Comparison of ENCODE assay signal across 8 cellular contexts in the genomic region with DNA sequence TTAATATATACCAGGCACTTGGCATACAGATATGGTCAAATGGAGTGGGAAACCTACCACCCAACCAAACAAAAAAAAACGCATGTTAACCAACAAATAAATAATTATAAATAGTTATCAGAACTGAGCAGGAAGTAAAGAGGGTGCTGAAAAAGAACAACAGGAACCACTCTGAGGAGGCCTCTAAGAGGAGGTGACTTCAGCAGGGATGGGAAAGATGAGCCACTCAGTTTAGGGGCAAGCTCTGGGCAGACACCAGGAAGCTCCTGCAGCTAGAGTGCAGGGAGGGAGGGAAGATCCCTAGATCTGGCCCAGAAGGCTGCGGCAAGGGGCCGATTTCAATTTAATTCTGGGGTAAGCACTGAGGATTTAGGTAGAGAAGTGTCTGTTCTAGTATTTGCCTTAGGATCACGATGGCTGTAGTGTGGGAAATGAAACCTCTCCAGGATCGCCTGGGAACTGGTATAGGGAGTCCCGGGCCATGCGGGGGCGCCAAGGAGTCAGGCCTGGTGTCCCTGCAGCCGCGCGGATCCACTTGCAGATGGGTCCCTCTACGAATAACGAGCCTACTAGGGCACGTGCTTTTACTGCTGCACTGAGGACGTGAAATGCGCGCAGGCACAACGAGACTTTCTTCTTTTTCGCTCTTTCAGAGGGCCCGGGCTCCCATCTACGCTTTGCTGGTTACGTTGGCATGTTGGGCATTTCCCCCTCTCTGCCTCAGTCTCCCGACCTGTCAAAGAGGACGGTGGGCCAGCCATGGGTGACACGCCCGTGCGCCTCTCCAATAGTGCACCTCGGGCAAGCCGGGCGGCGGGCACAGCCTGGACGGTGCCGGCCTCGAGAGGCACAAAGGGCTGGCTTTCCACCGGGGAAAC. TPM values are rescaled to one million over a fixed set of nuclear protein-coding genes. Genes with fewer than 3 reads are reported as not detected.
DNase-seq lines count a peak whose midpoint lies in the region; ATAC-seq and TF ChIP-seq lines count a peak whose summit lies in the region.

No MANE protein-coding gene starts in this region.

- H3K4me3 ChIP-seq in HL-60 (replicated peaks; ENCODE audit: insufficient read depth, low read length) (peak overlapping the region; percentile 52), NT2/D1 (ENCODE audit: insufficient read length, low read depth) (peak overlapping the region; percentile 78), mesendoderm (ENCODE audit: low read length) (peak overlapping the region; percentile 3)

- H3K9me3 ChIP-seq in NT2/D1 (ENCODE audit: insufficient read depth, low read length): peaks cover 25% of the 10 kb centered on the region; the same call in 1 of the 2 replicates

- H4K8ac ChIP-seq in mesendoderm (ENCODE audit: low read depth, low read length): no peak overlapping the region

- no peak overlapping the region for H2BK15ac ChIP-seq in mesendoderm (replicated peaks; ENCODE audit: low read depth)

- peaks cover 20% of the 10 kb centered on the region for H3K4me1 ChIP-seq in NT2/D1 (ENCODE audit: insufficient read depth, insufficient read length)
- peaks cover 11% of the 10 kb centered on the region for H3K4me1 ChIP-seq in mesendoderm (ENCODE audit: control insufficient read depth, low read depth, low read length)

- peak overlapping the region; percentile 77 for H3K27ac ChIP-seq in HL-60 (replicated peaks)
- no peak overlapping the region for H3K27ac ChIP-seq in mesendoderm (ENCODE audit: low read depth, low read length)

- DNase-seq in D341Med (ENCODE audit: low spot score) (peak; percentile 90), HL-60 (ENCODE audit: low read depth in 1 of 2, low spot score in 1 of 2) (peak; percentile 81 to 95), NT2/D1 (ENCODE audit: low read depth, low spot score) (peak; percentile 91), endothelial cell (ENCODE audit: low spot score) (peak; percentile 90), mesendoderm (peak; percentile 97)
- DNase-seq in activated CD8-positive, alpha-beta memory T cell treated with anti-CD3 and anti-CD28 coated beads, Interleukin-2, amount 50 U/mL, for 4 hours: peak; percentile 73
- peak; percentile 45 for DNase-seq in stimulated activated CD8-positive, alpha-beta memory T cell treated with anti-CD3 and anti-CD28 coated beads, Interleukin-12 subunit alpha, Interleukin-12 subunit beta, amount 100 ng/mL, for 4 hours (ENCODE audit: low read depth)

- peak overlapping the region; percentile 73 for H2BK5ac ChIP-seq in mesendoderm (ENCODE audit: low read length)

- H3K4me3 Mint-ChIP-seq in endothelial cell (ENCODE audit: unreplicated experiment): peak overlapping the region; percentile 84

- no peaks in the 10 kb centered on the region for H3K27me3 ChIP-seq in HL-60 (ENCODE audit: insufficient read depth, poor library complexity, severe bottlenecking)
- no peaks in the 10 kb centered on the region for H3K27me3 ChIP-seq in NT2/D1 (ENCODE audit: insufficient read depth, insufficient read length)
- no peaks in the 10 kb centered on the region for H3K27me3 ChIP-seq in mesendoderm (ENCODE audit: insufficient read depth, low read length, poor library complexity)

- H3K9ac ChIP-seq in NT2/D1 (ENCODE audit: insufficient read length, low read depth): peak overlapping the region; percentile 94
- peak overlapping the region; percentile 67 for H3K9ac ChIP-seq in mesendoderm (ENCODE audit: low read length)

- TF ChIP-seq CTCF in HL-60 (IDR thresholded peaks at IDR 0.05; ENCODE audit: insufficient read depth, low read length): peak; percentile 67
- peak; percentile 38 for TF ChIP-seq CTCF in endothelial cell (IDR thresholded peaks at IDR 0.05; ENCODE audit: unreplicated experiment)

- H3K23ac ChIP-seq in mesendoderm (ENCODE audit: low read length): no peak overlapping the region

- H3K27ac Mint-ChIP-seq in endothelial cell (ENCODE audit: unreplicated experiment): peak overlapping the region; percentile 31

- H3K36me3 ChIP-seq in NT2/D1 (ENCODE audit: insufficient read depth, insufficient read length, low read length): peaks cover 28% of the 10 kb centered on the region
- no peaks in the 10 kb centered on the region for H3K36me3 ChIP-seq in mesendoderm (ENCODE audit: control insufficient read depth, insufficient read depth, low read length)

- H3K4me1 Mint-ChIP-seq in endothelial cell (ENCODE audit: unreplicated experiment): peaks cover 41% of the 10 kb centered on the region

- no peak overlapping the region for H4K5ac ChIP-seq in mesendoderm (ENCODE audit: low read length)

- H3K79me1 ChIP-seq in mesendoderm (ENCODE audit: low read length): peaks cover 13% of the 10 kb centered on the region

- H3K9me3 Mint-ChIP-seq in endothelial cell (ENCODE audit: unreplicated experiment): peaks cover 4% of the 10 kb centered on the region

- H2AK5ac ChIP-seq in mesendoderm (ENCODE audit: low read length): no peak overlapping the region

- peak overlapping the region; percentile 89 for H3K4me2 ChIP-seq in mesendoderm (ENCODE audit: low read length)

- WGBS in mesendoderm (ENCODE audit: extremely low coverage, insufficient coverage, low lambda C conversion rate): no CpG with 5 or more reads among the region's 35 CpGs

- no peak overlapping the region for H2BK120ac ChIP-seq in mesendoderm (ENCODE audit: low read depth, low read length)

- peaks cover 16% of the 10 kb centered on the region for H3K27me3 Mint-ChIP-seq in endothelial cell (ENCODE audit: unreplicated experiment)

- H3K4ac ChIP-seq in mesendoderm (ENCODE audit: low read depth, low read length): peak overlapping the region; percentile 44

- no peak for ATAC-seq in GM21737 (IDR thresholded peaks at IDR 0.05; ENCODE audit: unreplicated experiment)

- H3K79me2 ChIP-seq in mesendoderm (ENCODE audit: control insufficient read depth, insufficient read depth, low read length): peaks cover 19% of the 10 kb centered on the region

- peaks cover 21% of the 10 kb centered on the region for H3K36me3 Mint-ChIP-seq in endothelial cell (ENCODE audit: low read depth, unreplicated experiment)

- peak overlapping the region; percentile 97 for H3K56ac ChIP-seq in mesendoderm (ENCODE audit: low read length)

- H3K18ac ChIP-seq in mesendoderm (ENCODE audit: low read length): no peak overlapping the region

RNA-seq across cellular contexts. Expression of a gene that starts 1.5 kb away (rescaled TPM):
- 56.1 TPM for total RNA-seq in endothelial cell (ENCODE audit: unreplicated experiment)
- polyA plus RNA-seq in mesendoderm (2013, experiment 1 of 2): 11.1 TPM
- 11.8 TPM for polyA plus RNA-seq in mesendoderm (2013, experiment 2 of 2)

Comparison
In these comparisons a context has a peak if more than half of its experiments do, and no peak if none do; other contexts are left out.
1. DNase-seq: peak in every context shown above with its lines; median percentile 97 in mesendoderm; 91 in NT2/D1; 90 in D341Med; 90 in endothelial cell; 88 in HL-60; 73 in activated CD8-positive, alpha-beta memory T cell treated with anti-CD3 and anti-CD28 coated beads, Interleukin-2, amount 50 U/mL, for 4 hours; 45 in stimulated activated CD8-positive, alpha-beta memory T cell treated with anti-CD3 and anti-CD28 coated beads, Interleukin-12 subunit alpha, Interleukin-12 subunit beta, amount 100 ng/mL, for 4 hours.
2. H3K4me3 ChIP-seq: peak in every context shown above with its lines; median percentile 78 in NT2/D1; 52 in HL-60; 3 in mesendoderm.